ENCODE assay signal across 17 cellular contexts in genomic region chr18:12372406-12372805, GRCh38. TPM values are rescaled to one million over a fixed set of nuclear protein-coding genes. Genes with fewer than 3 reads are reported as not detected.
"Had no signal": no experiment of that assay in that cellular context is flagged by ENCODE, and none has a peak within 500 bp of the region (broad histone marks: within the 10 kb centered on the region; RNA-seq: fewer than 3 reads in every experiment).

No MANE protein-coding gene starts in this region.

- H3K36me3 ChIP-seq: uterus had no signal

- H3K4me3 ChIP-seq: adrenal gland, dorsolateral prefrontal cortex, esophagus muscularis mucosa, left lung, SJSA1, thoracic aorta, uterus had no signal

- DNase-seq: activated CD4-positive, alpha-beta T cell treated with anti-CD3 and anti-CD28 coated beads for 4 hours; activated CD8-positive, alpha-beta memory T cell treated with anti-CD3 and anti-CD28 coated beads, Interleukin-2, amount 50 U/mL, for 4 hours; activated CD8-positive, alpha-beta T cell treated with anti-CD3 and anti-CD28 coated beads for 36 hours; activated naive CD4-positive, alpha-beta T cell treated with anti-CD3 and anti-CD28 coated beads, Interleukin-2, amount 10 ng/mL, durations not matched to agents 7 days and 5 days; adrenal gland; dorsolateral prefrontal cortex; foreskin fibroblast; islet precursor cell; left lung; naive thymus-derived CD4-positive, alpha-beta T cell; stimulated activated CD4-positive, alpha-beta T cell treated with anti-CD3 and anti-CD28 coated beads, Interleukin-15, amount 100 ng/mL, for 24 hours; stimulated activated CD4-positive, alpha-beta T cell treated with anti-CD3 and anti-CD28 coated beads, Interleukin-4, amount 100 ng/mL, for 24 hours; stimulated activated naive CD8-positive, alpha-beta T cell treated with anti-CD3 and anti-CD28 coated beads, Interleukin-15, amount 100 ng/mL, for 72 hours; uterus had no signal

- H3K9me3 Mint-ChIP-seq: activated CD8-positive, alpha-beta T cell treated with anti-CD3 and anti-CD28 coated beads for 36 hours; activated naive CD4-positive, alpha-beta T cell treated with anti-CD3 and anti-CD28 coated beads, Interleukin-2, amount 10 ng/mL, durations not matched to agents 7 days and 5 days; naive thymus-derived CD4-positive, alpha-beta T cell; stimulated activated naive CD8-positive, alpha-beta T cell treated with anti-CD3 and anti-CD28 coated beads, Interleukin-15, amount 100 ng/mL, for 72 hours had no signal

- ATAC-seq: activated CD8-positive, alpha-beta T cell treated with anti-CD3 and anti-CD28 coated beads for 36 hours; left lung; naive thymus-derived CD4-positive, alpha-beta T cell; stimulated activated naive CD8-positive, alpha-beta T cell treated with anti-CD3 and anti-CD28 coated beads, Interleukin-15, amount 100 ng/mL, for 72 hours had no signal

- H3K4me1 ChIP-seq: uterus had no signal

- H3K27me3 Mint-ChIP-seq: activated CD8-positive, alpha-beta T cell treated with anti-CD3 and anti-CD28 coated beads for 36 hours; stimulated activated naive CD8-positive, alpha-beta T cell treated with anti-CD3 and anti-CD28 coated beads, Interleukin-15, amount 100 ng/mL, for 72 hours had no signal

- H3K9me3 ChIP-seq: adrenal gland, esophagus muscularis mucosa, left lung, thoracic aorta, uterus had no signal

- H3K27ac ChIP-seq: dorsolateral prefrontal cortex, left lung, SJSA1, thoracic aorta, uterus had no signal

- H3K27ac Mint-ChIP-seq: activated CD8-positive, alpha-beta T cell treated with anti-CD3 and anti-CD28 coated beads for 36 hours; activated naive CD4-positive, alpha-beta T cell treated with anti-CD3 and anti-CD28 coated beads, Interleukin-2, amount 10 ng/mL, durations not matched to agents 7 days and 5 days; stimulated activated naive CD8-positive, alpha-beta T cell treated with anti-CD3 and anti-CD28 coated beads, Interleukin-15, amount 100 ng/mL, for 72 hours had no signal

- H3K4me3 Mint-ChIP-seq: activated CD8-positive, alpha-beta T cell treated with anti-CD3 and anti-CD28 coated beads for 36 hours; activated naive CD4-positive, alpha-beta T cell treated with anti-CD3 and anti-CD28 coated beads, Interleukin-2, amount 10 ng/mL, durations not matched to agents 7 days and 5 days; stimulated activated naive CD8-positive, alpha-beta T cell treated with anti-CD3 and anti-CD28 coated beads, Interleukin-15, amount 100 ng/mL, for 72 hours had no signal

- H3K27me3 ChIP-seq: adrenal gland, dorsolateral prefrontal cortex, esophagus muscularis mucosa, left lung, SJSA1, uterus had no signal

RNA-seq across cellular contexts. Expression of gene PRELID3A, which starts 35.3 kb away (rescaled TPM):
- polyA plus RNA-seq: naive thymus-derived CD4-positive, alpha-beta T cell had no signal
